Comparison of ENCODE assay signal across 18 cellular contexts in the genomic region with DNA sequence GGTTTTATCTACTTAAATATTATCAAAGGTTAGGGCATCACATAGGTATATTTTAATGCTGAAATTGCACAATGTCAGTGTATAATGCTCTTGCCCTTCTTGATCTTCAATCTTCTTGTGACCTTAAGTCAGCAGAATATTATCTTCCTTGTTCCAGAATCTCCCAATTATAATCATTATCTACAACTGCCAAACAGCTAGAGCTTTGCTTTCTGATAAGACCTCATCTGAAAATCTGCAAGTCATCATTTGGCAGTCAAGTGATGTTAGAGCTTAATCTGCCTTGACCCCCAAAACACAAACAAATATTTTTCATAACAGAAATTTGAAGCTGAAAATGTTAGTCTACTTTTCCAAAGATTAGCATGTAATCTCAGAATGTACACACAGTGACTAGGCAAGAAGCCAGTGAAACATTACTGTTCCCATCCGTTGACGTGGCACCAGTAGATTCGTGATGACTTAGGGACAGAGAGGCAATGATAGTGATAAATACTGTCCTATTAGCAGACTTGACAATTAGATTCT.
"Had no signal": no experiment of that assay in that cellular context is flagged by ENCODE, and none has a peak within 500 bp of the region (broad histone marks: within the 10 kb centered on the region; RNA-seq: fewer than 3 reads in every experiment).

No MANE protein-coding gene starts in this region.

- H3K4me1 ChIP-seq: left ventricle myocardium inferior, testis had no signal

- H3K27ac ChIP-seq: body of pancreas, left ventricle myocardium inferior, testis had no signal

- H3K4me3 ChIP-seq: body of pancreas, left ventricle myocardium inferior, testis had no signal

- FAIRE-seq: keratinocyte, urothelium cell line had no signal

- H3K27me3 ChIP-seq: body of pancreas, testis had no signal

- H3K9me3 ChIP-seq: body of pancreas, left ventricle myocardium inferior, testis had no signal

- DNase-seq: activated B cell treated with CpG ODN at 0.5 μM for 24 hours; activated CD4-positive, alpha-beta T cell treated with anti-CD3 and anti-CD28 coated beads, Interleukin-2, amount 50 U/mL, for 1 hour; activated T-cell treated with anti-CD3 and anti-CD28 coated beads for 4 hours; amniotic stem cell; endodermal cell; foreskin melanocyte; head of caudate nucleus; left ventricle myocardium inferior; natural killer cell; occipital lobe; stimulated activated CD4-positive, alpha-beta T cell treated with anti-CD3 and anti-CD28 coated beads, Interleukin-4, amount 100 ng/mL, for 1 hour; stimulated activated CD8-positive, alpha-beta memory T cell treated with anti-CD3 and anti-CD28 coated beads, Interleukin-4, amount 100 ng/mL, for 48 hours; stimulated activated naive CD8-positive, alpha-beta T cell treated with anti-CD3 and anti-CD28 coated beads, Interleukin-15, Interleukin-2, amounts not matched to agents 100 U/mL and 50 U/mL, for 24 hours; T-helper 9 cell; testis had no signal

- ATAC-seq: body of pancreas; stimulated activated naive CD8-positive, alpha-beta T cell treated with anti-CD3 and anti-CD28 coated beads, Interleukin-15, Interleukin-2, amounts not matched to agents 100 U/mL and 50 U/mL, for 24 hours had no signal
